ENCODE assay signal across 21 cellular contexts in the genomic region with DNA sequence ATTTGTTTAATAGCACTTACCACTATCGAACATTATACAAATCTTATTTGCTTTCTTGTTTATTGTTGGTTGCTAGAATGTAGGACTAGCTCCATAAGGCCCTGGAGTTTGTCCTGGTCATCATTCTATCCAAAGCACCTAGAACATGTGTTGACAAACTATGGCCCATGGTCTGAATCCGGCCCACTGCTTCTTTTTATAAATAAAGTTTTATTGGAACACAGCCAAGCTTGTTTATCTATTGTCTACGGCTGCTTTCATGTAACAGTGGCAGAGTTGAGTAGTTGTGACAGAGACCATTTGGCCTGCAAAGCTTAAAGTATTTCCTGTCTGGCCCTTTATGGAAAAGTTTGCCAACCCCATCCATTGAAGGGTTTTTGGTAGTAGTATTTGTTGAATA.
"Had no signal": no experiment of that assay in that cellular context is flagged by ENCODE, and none has a peak within 500 bp of the region (broad histone marks: within the 10 kb centered on the region; RNA-seq: fewer than 3 reads in every experiment).

No MANE protein-coding gene starts in this region.

- H3K9me3 ChIP-seq: lower lobe of right lung, pancreas, tibial nerve, vagina had no signal

- H2AFZ ChIP-seq: neural progenitor cell had no signal

- H3K4me2 ChIP-seq: neural progenitor cell had no signal

- H3K27ac Mint-ChIP-seq: effector memory CD8-positive, alpha-beta T cell; T-helper 17 cell had no signal

- ATAC-seq: effector memory CD8-positive, alpha-beta T cell; lower lobe of right lung; pancreas; T-helper 17 cell had no signal

- H3K9me3 Mint-ChIP-seq: activated CD4-positive, alpha-beta memory T cell treated with anti-CD3 and anti-CD28 coated beads, Interleukin-2, amount 10 ng/mL, durations not matched to agents 7 days and 5 days; effector memory CD8-positive, alpha-beta T cell; naive B cell; neural progenitor cell had no signal

- H3K4me3 ChIP-seq: lower lobe of right lung, neural progenitor cell, pancreas, tibial nerve, vagina had no signal

- H3K27me3 Mint-ChIP-seq: activated CD4-positive, alpha-beta memory T cell treated with anti-CD3 and anti-CD28 coated beads, Interleukin-2, amount 10 ng/mL, durations not matched to agents 7 days and 5 days; activated CD4-positive, alpha-beta T cell treated with anti-CD3 and anti-CD28 coated beads for 36 hours; effector memory CD8-positive, alpha-beta T cell; naive B cell; T-helper 17 cell had no signal

- DNase-seq: activated CD4-positive, alpha-beta memory T cell treated with anti-CD3 and anti-CD28 coated beads, Interleukin-2, amount 10 ng/mL, durations not matched to agents 7 days and 5 days; activated CD4-positive, alpha-beta T cell treated with anti-CD3 and anti-CD28 coated beads for 36 hours; activated CD8-positive, alpha-beta memory T cell treated with anti-CD3 and anti-CD28 coated beads, Interleukin-2, amount 50 U/mL, for 4 hours; aorta; dermis blood vessel endothelial cell; effector memory CD8-positive, alpha-beta T cell; head of caudate nucleus; left cardiac atrium; lower lobe of right lung; naive B cell; pancreas; stimulated activated CD4-positive, alpha-beta T cell treated with anti-CD3 and anti-CD28 coated beads, Interleukin-15, amount 100 ng/mL, for 24 hours; stimulated activated CD4-positive, alpha-beta T cell treated with anti-CD3 and anti-CD28 coated beads, Interleukin-4, amount 100 ng/mL, for 1 hour; stimulated activated naive CD4-positive, alpha-beta T cell treated with Interleukin-2 at 50 U/mL for 16 hours; substantia nigra; T-helper 17 cell; WERI-Rb-1 had no signal

- H3K27me3 ChIP-seq: neural progenitor cell, pancreas, tibial nerve, vagina had no signal

- H3K4me1 Mint-ChIP-seq: neural progenitor cell had no signal

- H3K27ac ChIP-seq: lower lobe of right lung, neural progenitor cell, pancreas, tibial nerve, vagina, WERI-Rb-1 had no signal

- H3K4me1 ChIP-seq: neural progenitor cell, pancreas had no signal

- H3K4me3 Mint-ChIP-seq: activated CD4-positive, alpha-beta memory T cell treated with anti-CD3 and anti-CD28 coated beads, Interleukin-2, amount 10 ng/mL, durations not matched to agents 7 days and 5 days; activated CD4-positive, alpha-beta T cell treated with anti-CD3 and anti-CD28 coated beads for 36 hours; effector memory CD8-positive, alpha-beta T cell; naive B cell; neural progenitor cell; T-helper 17 cell had no signal

- H3K9ac ChIP-seq: neural progenitor cell had no signal

- H3K36me3 ChIP-seq: vagina had no signal

- FAIRE-seq: bronchial epithelial cell, pancreas had no signal
